Comparison of ENCODE assay signal across 8 cellular contexts in the genomic region with DNA sequence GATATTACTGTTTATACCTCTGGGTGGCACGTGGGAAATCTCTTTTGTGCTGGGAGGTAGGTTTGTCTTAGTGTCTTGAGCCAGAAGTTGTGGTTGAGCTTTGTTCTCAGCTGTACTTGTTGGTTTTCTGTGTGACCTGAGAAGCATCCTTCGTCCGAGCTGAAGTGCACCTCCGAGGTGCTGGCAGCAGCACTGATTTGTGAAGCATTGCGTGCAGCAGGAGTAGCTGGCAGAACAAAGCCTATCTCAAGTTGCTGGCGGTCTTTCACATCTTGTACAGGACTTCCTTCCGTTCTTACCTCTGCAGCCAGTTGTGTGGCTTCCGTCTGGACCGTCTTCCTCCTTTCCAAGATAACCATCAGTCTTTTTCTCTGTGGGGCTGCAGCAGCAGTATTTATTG. TPM values are rescaled to one million over a fixed set of nuclear protein-coding genes. Genes with fewer than 3 reads are reported as not detected.
DNase-seq lines count a peak whose midpoint lies in the region; ATAC-seq, FAIRE-seq and TF ChIP-seq lines count a peak whose summit lies in the region.

No MANE protein-coding gene starts in this region.

- H3K9me3 Mint-ChIP-seq in activated CD4-positive, alpha-beta T cell treated with anti-CD3 and anti-CD28 coated beads, Interleukin-2, amount 10 ng/mL, durations not matched to agents 24 days and 14 days = no peaks in the 10 kb centered on the region
- no peaks in the 10 kb centered on the region for H3K9me3 Mint-ChIP-seq in stimulated activated naive B cell treated with anti-CD40 and anti-IgM and Interleukin-4, amounts not matched to agents 10 μg/mL and 1 μg/mL and 100 μg/mL, for 72 hours

- DNase-seq in A549 (ENCODE audit: low read depth in 1 of 2, low spot score in 1 of 2) (no peak), HFF-Myc (ENCODE audit: extremely low read depth, low read depth) (no peak), left cardiac atrium (peak; percentile 39), NCI-H2081 (lab: John Stamatoyannopoulos, UW) (no peak), EL (no peak), NCI-H2171 treated with DMSO at 0.1 percent for 48 hours (lab: John Stamatoyannopoulos, UW) (no peak)
- peak; percentile 91 for DNase-seq in activated CD4-positive, alpha-beta T cell treated with anti-CD3 and anti-CD28 coated beads, Interleukin-2, amount 10 ng/mL, durations not matched to agents 24 days and 14 days
- peak; percentile 17 for DNase-seq in stimulated activated naive B cell treated with anti-CD40 and anti-IgM and Interleukin-4, amounts not matched to agents 10 μg/mL and 1 μg/mL and 100 μg/mL, for 72 hours

- no peaks in the 10 kb centered on the region for H3K9me3 ChIP-seq in A549

- intact Hi-C loops in activated CD4-positive, alpha-beta T cell treated with anti-CD3 and anti-CD28 coated beads, Interleukin-2, amount 10 ng/mL, durations not matched to agents 24 days and 14 days (cut with micrococcal nuclease) = loop anchor here (5.0 to 10.0 kb wide), 3 partner anchors 47 to 334 kb away; a partner anchor contains a TSS
- intact Hi-C loops in left cardiac atrium (cut with DNase I) = loop anchor here in 1 of 2 donors (10.0 kb wide), 1 partner anchor 77 kb away; no protein-coding TSS in a partner anchor

- TF ChIP-seq EP300 in A549 (IDR thresholded peaks at IDR 0.05) = no peak

- FAIRE-seq in A549 (lab: Jason Lieb, UNC) = no peak

- CTCF ChIA-PET in A549 (lab: Yijun Ruan, JAX) = interaction anchor here (0.9 to 2.0 kb wide), 8 partner anchors 15 to 341 kb away, joined by 3 to 11 read pairs (median 4); no protein-coding TSS in a partner anchor

- peak overlapping the region; percentile 91 for H3K4me3 Mint-ChIP-seq in activated CD4-positive, alpha-beta T cell treated with anti-CD3 and anti-CD28 coated beads, Interleukin-2, amount 10 ng/mL, durations not matched to agents 24 days and 14 days
- H3K4me3 Mint-ChIP-seq in stimulated activated naive B cell treated with anti-CD40 and anti-IgM and Interleukin-4, amounts not matched to agents 10 μg/mL and 1 μg/mL and 100 μg/mL, for 72 hours = peak overlapping the region; percentile 56 to 67

- H3K4me3 ChIP-seq in A549 (no peak overlapping the region), HFF-Myc (replicated peaks; ENCODE audit: low read depth, low read length) (peak overlapping the region; percentile 84)

- H3K4me1 ChIP-seq in A549 = peaks cover 72% of the 10 kb centered on the region

- no peaks in the 10 kb centered on the region for H3K27me3 Mint-ChIP-seq in activated CD4-positive, alpha-beta T cell treated with anti-CD3 and anti-CD28 coated beads, Interleukin-2, amount 10 ng/mL, durations not matched to agents 24 days and 14 days
- no peaks in the 10 kb centered on the region for H3K27me3 Mint-ChIP-seq in stimulated activated naive B cell treated with anti-CD40 and anti-IgM and Interleukin-4, amounts not matched to agents 10 μg/mL and 1 μg/mL and 100 μg/mL, for 72 hours

- H3K36me3 Mint-ChIP-seq in activated CD4-positive, alpha-beta T cell treated with anti-CD3 and anti-CD28 coated beads, Interleukin-2, amount 10 ng/mL, durations not matched to agents 24 days and 14 days (ENCODE audit: low read depth) = peaks cover 34% of the 10 kb centered on the region
- peaks cover 11 to 43% of the 10 kb centered on the region in 2 donors for H3K36me3 Mint-ChIP-seq in stimulated activated naive B cell treated with anti-CD40 and anti-IgM and Interleukin-4, amounts not matched to agents 10 μg/mL and 1 μg/mL and 100 μg/mL, for 72 hours

- no peak for TF ChIP-seq POLR2A in A549 (IDR thresholded peaks at IDR 0.05; ENCODE audit: low read length)

- POLR2A ChIA-PET in A549 (lab: Yijun Ruan, JAX) = interaction anchor here (4.7 kb wide), 1 partner anchor 25 kb away, joined by 23 read pairs; no protein-coding TSS in a partner anchor

- peaks cover 68% of the 10 kb centered on the region for H3K4me1 Mint-ChIP-seq in activated CD4-positive, alpha-beta T cell treated with anti-CD3 and anti-CD28 coated beads, Interleukin-2, amount 10 ng/mL, durations not matched to agents 24 days and 14 days
- H3K4me1 Mint-ChIP-seq in stimulated activated naive B cell treated with anti-CD40 and anti-IgM and Interleukin-4, amounts not matched to agents 10 μg/mL and 1 μg/mL and 100 μg/mL, for 72 hours = peaks cover 47 to 74% of the 10 kb centered on the region in 2 donors

- ATAC-seq in A549 = no peak
- ATAC-seq in left cardiac atrium = no peak
- peak in 1 of 2 donors; percentile 6 for ATAC-seq in stimulated activated naive B cell treated with anti-CD40 and anti-IgM and Interleukin-4, amounts not matched to agents 10 μg/mL and 1 μg/mL and 100 μg/mL, for 72 hours (replicated peaks)

- H3K4me2 ChIP-seq in A549 = peak overlapping the region; percentile 95

- peak overlapping the region; percentile 83 for H3K27ac Mint-ChIP-seq in activated CD4-positive, alpha-beta T cell treated with anti-CD3 and anti-CD28 coated beads, Interleukin-2, amount 10 ng/mL, durations not matched to agents 24 days and 14 days
- H3K27ac Mint-ChIP-seq in stimulated activated naive B cell treated with anti-CD40 and anti-IgM and Interleukin-4, amounts not matched to agents 10 μg/mL and 1 μg/mL and 100 μg/mL, for 72 hours = peak overlapping the region; percentile 77

- TF ChIP-seq CTCF in A549 (IDR thresholded peaks at IDR 0.05) (no peak), HFF-Myc (IDR thresholded peaks at IDR 0.05; ENCODE audit: low read depth, low read length, missing control alignments) (no peak)

- no peak overlapping the region for H3K27ac ChIP-seq in A549

- 85% methylated on average over 9 of the region's 9 CpGs for whole genome bisulfite sequencing in A549 (ENCODE audit: missing lambda C conversion rate)

- TF ChIP-seq RAD21 in A549 (conservative IDR thresholded peaks at IDR 0.05 in 1 of 2, IDR thresholded peaks at IDR 0.05 in 1 of 2) = no peak

TF ChIP-seq in A549, 52 proteins besides CTCF, POLR2A, EP300 and RAD21:
- no peak for TF ChIP-seq TFCP2L1 (CRISPR knock-in tag; IDR thresholded peaks at IDR 0.05)
- no peak for TF ChIP-seq FOSB (CRISPR knock-in tag; IDR thresholded peaks at IDR 0.05)
- no peak for TF ChIP-seq EHF (CRISPR knock-in tag; IDR thresholded peaks at IDR 0.05)
- TF ChIP-seq ZFP36 (IDR thresholded peaks at IDR 0.05; ENCODE audit: borderline replicate concordance, partially characterized antibody) = no peak
- TF ChIP-seq, protein P1, sequence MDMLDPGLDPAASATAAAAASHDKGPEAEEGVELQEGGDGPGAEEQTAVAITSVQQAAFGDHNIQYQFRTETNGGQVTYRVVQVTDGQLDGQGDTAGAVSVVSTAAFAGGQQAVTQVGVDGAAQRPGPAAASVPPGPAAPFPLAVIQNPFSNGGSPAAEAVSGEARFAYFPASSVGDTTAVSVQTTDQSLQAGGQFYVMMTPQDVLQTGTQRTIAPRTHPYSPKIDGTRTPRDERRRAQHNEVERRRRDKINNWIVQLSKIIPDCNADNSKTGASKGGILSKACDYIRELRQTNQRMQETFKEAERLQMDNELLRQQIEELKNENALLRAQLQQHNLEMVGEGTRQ (IDR thresholded peaks at IDR 0.05) = no peak
- no peak for TF ChIP-seq RARB (CRISPR knock-in tag; IDR thresholded peaks at IDR 0.05)
- no peak for TF ChIP-seq HDAC2 (IDR thresholded peaks at IDR 0.05)

RNA-seq across cellular contexts. Expression of a gene that starts 4.3 kb away (rescaled TPM):
- polyA plus RNA-seq in A549 (2011; rRNA removed) = 35.6 and 57.0 TPM in 2 replicates
- 24.9 and 37.2 TPM in 2 replicates for polyA plus RNA-seq in A549 (2012; cell fraction: cytosol; rRNA removed)
- 128 and 136 TPM in 2 replicates for polyA plus RNA-seq in A549 (2012; cell fraction: nucleus; rRNA removed)
- 44.9 to 47.3 TPM (median 45.5 TPM) in 3 replicates for polyA plus RNA-seq in A549 (2017; fragmentation: RNase III; extraction: RNeasy Plus Mini Kit Qiagen cat#74134 plus additional on column Dnase treatment)
- 91.0 and 93.7 TPM in 2 replicates for polyA minus RNA-seq in A549 (2011; rRNA and poly(A)+ RNA removed)
- 114 and 128 TPM in 2 replicates for total RNA-seq in activated CD4-positive, alpha-beta T cell treated with anti-CD3 and anti-CD28 coated beads, Interleukin-2, amount 10 ng/mL, durations not matched to agents 24 days and 14 days
- 100 to 1,000 TPM; 136 to 155 TPM for total RNA-seq in left cardiac atrium

Comparison
In these comparisons a context has a peak if more than half of its experiments do, and no peak if none do; other contexts are left out.
1. DNase-seq: peak in activated CD4-positive, alpha-beta T cell treated with anti-CD3 and anti-CD28 coated beads, Interleukin-2, amount 10 ng/mL, durations not matched to agents 24 days and 14 days (single experiment), left cardiac atrium (single experiment) and stimulated activated naive B cell treated with anti-CD40 and anti-IgM and Interleukin-4, amounts not matched to agents 10 μg/mL and 1 μg/mL and 100 μg/mL, for 72 hours (single experiment); none in A549 (0 of 2), HFF-Myc (single experiment), NCI-H2081 (0 of 2), EL (single experiment) and NCI-H2171 treated with DMSO at 0.1 percent for 48 hours (single experiment).